In genomic region chr6:106181664-106182418, GRCh38 we compare ENCODE assay signal across 12 cellular contexts.
A peak's percentile ranks its signal among the peaks of the same experiment; 100 is the strongest.
DNase-seq lines count a peak whose midpoint lies in the region; ATAC-seq, FAIRE-seq and TF ChIP-seq lines count a peak whose summit lies in the region.
"Had no signal": no experiment of that assay in that cellular context is flagged by ENCODE, and none has a peak within 500 bp of the region (broad histone marks: within the 10 kb centered on the region; RNA-seq: fewer than 3 reads in every experiment).

No MANE protein-coding gene starts in this region.

- 89 to 91% methylated on average over 3 of the region's 3 CpGs for WGBS in heart right ventricle, 2 donors

- no peak overlapping the region for H3K4me3 Mint-ChIP-seq in T-cell

- no peaks in the 10 kb centered on the region for H3K27me3 Mint-ChIP-seq in T-cell

- CTCF ChIA-PET in AG04449 (lab: Yijun Ruan, JAX) = interaction anchor here (0.8 to 3.1 kb wide), 5 partner anchors 13 to 751 kb away, joined by 3 to 14 read pairs (median 3); no protein-coding TSS in a partner anchor
- CTCF ChIA-PET in T-cell (lab: Charles Lee) = interaction anchor here (0.6 to 2.1 kb wide), 5 partner anchors 14 to 125 kb away, joined by 3 to 10 read pairs (median 3); no protein-coding TSS in a partner anchor

- DNase-seq in AG04449 (ENCODE audit: low read depth, low spot score) (peak; percentile 83), cardiac fibroblast (ENCODE audit: low read depth in 2 of 2) (peak; percentile 44 to 87), T-cell (no peak), GM19239 (ENCODE audit: insufficient read length, low spot score) (no peak), heart right ventricle (no peak)
- DNase-seq: activated CD4-positive, alpha-beta T cell treated with anti-CD3 and anti-CD28 coated beads for 48 hours; KG1; right cardiac atrium had no signal

- intact Hi-C loops in heart right ventricle (cut with DNase I) = no loop called here

- H3K4me1 ChIP-seq in heart right ventricle = peaks cover 0 to 7% (median 0%) of the 10 kb centered on the region in 9 donors

- H3K36me3 ChIP-seq in heart right ventricle = peaks cover 0 to 13% (median 0%) of the 10 kb centered on the region in 9 donors

- H3K36me3 Mint-ChIP-seq in T-cell = peaks cover 17% of the 10 kb centered on the region

- POLR2A ChIA-PET in AG04449 (lab: Yijun Ruan, JAX) = interaction anchor here (0.6 to 2.7 kb wide), 7 partner anchors 11 to 189 kb away, joined by 3 to 9 read pairs (median 3); no protein-coding TSS in a partner anchor
- POLR2A ChIA-PET in T-cell (lab: Charles Lee) = interaction anchor here (0.5 to 1.5 kb wide), 5 partner anchors 8 to 1260 kb away, joined by 3 to 9 read pairs (median 3); no protein-coding TSS in a partner anchor

- peaks cover 13 to 45% (median 29%) of the 10 kb centered on the region in 3 donors for H3K4me1 Mint-ChIP-seq in T-cell

- H3K27me3 ChIP-seq in heart right ventricle = no peaks in the 10 kb centered on the region

- no peak overlapping the region for H3K27ac Mint-ChIP-seq in T-cell

- ATAC-seq in GM19455 (IDR thresholded peaks at IDR 0.05; ENCODE audit: unreplicated experiment) (peak; percentile 45), HG03565 (IDR thresholded peaks at IDR 0.05; ENCODE audit: unreplicated experiment) (peak; percentile 27), T-cell (replicated peaks in 1 of 4) (no peak), HG02623 (IDR thresholded peaks at IDR 0.05; ENCODE audit: unreplicated experiment) (no peak), heart right ventricle (no peak)
- ATAC-seq: right cardiac atrium had no signal

- H3K9me3 ChIP-seq in heart right ventricle = no peaks in the 10 kb centered on the region

- no peak overlapping the region for H3K27ac ChIP-seq in heart right ventricle

- H3K4me3 ChIP-seq in AG04449 (ENCODE audit: low read depth, low read length) (no peak overlapping the region), cardiac fibroblast (replicated peaks in 1 of 2; ENCODE audit: low read depth in 2 of 2, low read length in 2 of 2) (no peak overlapping the region), heart right ventricle (no peak overlapping the region)

- TF ChIP-seq CTCF in AG04449 (IDR thresholded peaks at IDR 0.05; ENCODE audit: insufficient read depth, low read length, missing control alignments) (no peak), cardiac fibroblast (IDR thresholded peaks at IDR 0.05; ENCODE audit: low read depth, low read length) (no peak), heart right ventricle (IDR thresholded peaks at IDR 0.05) (no peak)

- H3K9me3 Mint-ChIP-seq in T-cell = no peaks in the 10 kb centered on the region

- FAIRE-seq in GM19239 (lab: Jason Lieb, UNC) = no peak
- FAIRE-seq: frontal cortex had no signal

Comparison
In these comparisons a context has a peak if more than half of its experiments do, and no peak if none do; other contexts are left out.
1. DNase-seq: peak in AG04449 (single experiment) and cardiac fibroblast (2 of 2); none in T-cell (0 of 34), GM19239 (single experiment) and heart right ventricle (0 of 2).
2. ATAC-seq: peak in GM19455 (single experiment) and HG03565 (single experiment); none in T-cell (0 of 4), HG02623 (single experiment) and heart right ventricle (0 of 8).